In genomic region chr9:130665029-130665430, GRCh38 we compare ENCODE assay signal across 18 cellular contexts. TPM values are rescaled to one million over a fixed set of nuclear protein-coding genes. Genes with fewer than 3 reads are reported as not detected.
A peak's percentile ranks its signal among the peaks of the same experiment; 100 is the strongest.
DNase-seq lines count a peak whose midpoint lies in the region; ATAC-seq, FAIRE-seq and TF ChIP-seq lines count a peak whose summit lies in the region.
"Had no signal": no experiment of that assay in that cellular context is flagged by ENCODE, and none has a peak within 500 bp of the region (broad histone marks: within the 10 kb centered on the region; RNA-seq: fewer than 3 reads in every experiment).

No MANE protein-coding gene starts in this region.

- no peaks in the 10 kb centered on the region for H3K79me1 ChIP-seq in H9 (ENCODE audit: insufficient read depth, low read depth, low read length, poor library complexity, severe bottlenecking)

- POLR2A ChIA-PET in CD8-positive, alpha-beta T cell (lab: Charles Lee): no interaction called here

- H3K9ac ChIP-seq in H9 (ENCODE audit: extremely low read depth, insufficient read length, low read length): no peak overlapping the region

- no peak overlapping the region for H2BK120ac ChIP-seq in H9 (ENCODE audit: low read depth, low read length, poor library complexity, severe bottlenecking)

- no peak overlapping the region for H4K5ac ChIP-seq in H9 (ENCODE audit: insufficient read length, low read depth, low read length)

- no peak overlapping the region for H3K56ac ChIP-seq in H9 (ENCODE audit: insufficient read length, low read depth, low read length)

- no peak overlapping the region for H2AFZ ChIP-seq in H9 (ENCODE audit: low read length)
- H2AFZ ChIP-seq: PC-9 had no signal

- H3K4me1 Mint-ChIP-seq in CD8-positive, alpha-beta T cell (ENCODE audit: low read depth): peaks cover 25% of the 10 kb centered on the region
- H3K4me1 Mint-ChIP-seq in H9 (peaks cover 11 to 34% of the 10 kb centered on the region in 2 experiments), nephron progenitor cell (peaks cover 23% of the 10 kb centered on the region)

- H3K23me2 ChIP-seq in H9 (ENCODE audit: insufficient read length, low read depth, low read length, poor library complexity, severe bottlenecking): peaks cover 15% of the 10 kb centered on the region

- peak overlapping the region; percentile 37 for H3K4me3 Mint-ChIP-seq in CD8-positive, alpha-beta T cell
- H3K4me3 Mint-ChIP-seq in H9 (peak overlapping the region; percentile 35 to 83; a peak in 4 of 5 replicates), nephron progenitor cell (peak overlapping the region; percentile 72)

- no peak overlapping the region for H2BK15ac ChIP-seq in H9 (ENCODE audit: low read depth, low read length)

- H2BK5ac ChIP-seq in H9 (ENCODE audit: insufficient read length, low read length): no peak overlapping the region

- TF ChIP-seq CTCF in CD8-positive, alpha-beta T cell (IDR thresholded peaks at IDR 0.05): no peak
- TF ChIP-seq CTCF in H9 (conservative IDR thresholded peaks at IDR 0.05) (no peak), coronary artery (IDR thresholded peaks at IDR 0.05) (no peak), nephron progenitor cell (IDR thresholded peaks at IDR 0.05) (no peak), adrenal gland (IDR thresholded peaks at IDR 0.05) (no peak)

- no peak for ATAC-seq in CD8-positive, alpha-beta T cell
- no peak for ATAC-seq in HG03139 (IDR thresholded peaks at IDR 0.05; ENCODE audit: unreplicated experiment)
- ATAC-seq: foreskin keratinocyte, GM12878, mucosa of descending colon had no signal

- peaks cover 38% of the 10 kb centered on the region for H3K4me1 ChIP-seq in CD8-positive, alpha-beta T cell (ENCODE audit: insufficient read depth, low read length)
- H3K4me1 ChIP-seq in H9 (ENCODE audit: insufficient read depth, low read length) (no peaks in the 10 kb centered on the region; the same call in 1 of the 2 replicates), adrenal gland (replicated peaks in 1 of 2) (peaks cover 22 to 37% of the 10 kb centered on the region in 2 donors)
- H3K4me1 ChIP-seq: foreskin keratinocyte had no signal

- no peak overlapping the region for H3T11ph ChIP-seq in H9 (ENCODE audit: low read length)

- H3K18ac ChIP-seq in H9 (ENCODE audit: insufficient read length, low read depth, low read length): no peak overlapping the region

- no peak overlapping the region for H3K27ac Mint-ChIP-seq in CD8-positive, alpha-beta T cell
- H3K27ac Mint-ChIP-seq in H9 (no peak overlapping the region), nephron progenitor cell (no peak overlapping the region)

- H3K9me3 ChIP-seq in CD8-positive, alpha-beta T cell (ENCODE audit: low read length): no peaks in the 10 kb centered on the region
- H3K9me3 ChIP-seq in H9 (ENCODE audit: control insufficient read depth, low read depth, low read length) (no peaks in the 10 kb centered on the region), adrenal gland (replicated peaks in 1 of 3) (no peaks in the 10 kb centered on the region)
- H3K9me3 ChIP-seq: mucosa of descending colon, uterus had no signal

- H3K9me3 Mint-ChIP-seq in CD8-positive, alpha-beta T cell: no peaks in the 10 kb centered on the region
- H3K9me3 Mint-ChIP-seq in H9 (no peaks in the 10 kb centered on the region; a peak in 2 of 5 replicates), nephron progenitor cell (no peaks in the 10 kb centered on the region)

- H3K27me3 ChIP-seq in CD8-positive, alpha-beta T cell (ENCODE audit: insufficient read depth, low read length): peaks cover 39% of the 10 kb centered on the region
- H3K27me3 ChIP-seq in H9 (ENCODE audit: insufficient read depth, low read length) (peaks cover 80% of the 10 kb centered on the region), adrenal gland (peaks cover 70% of the 10 kb centered on the region)

- CTCF ChIA-PET in CD8-positive, alpha-beta T cell (lab: Charles Lee): no interaction called here

- no peaks in the 10 kb centered on the region for H3K79me2 ChIP-seq in H9 (ENCODE audit: insufficient read depth, low read length)

- no peak overlapping the region for H3K4me3 ChIP-seq in CD8-positive, alpha-beta T cell (ENCODE audit: low read depth, low read length)
- H3K4me3 ChIP-seq in coronary artery (peak overlapping the region; percentile 34), adrenal gland (no peak overlapping the region)
- H3K4me3 ChIP-seq: GM12878, mucosa of descending colon, PC-9, uterus had no signal

- H3K36me3 ChIP-seq in CD8-positive, alpha-beta T cell (ENCODE audit: insufficient read depth, low read length): no peaks in the 10 kb centered on the region
- no peaks in the 10 kb centered on the region for H3K36me3 ChIP-seq in adrenal gland (replicated peaks in 1 of 2)
- H3K36me3 ChIP-seq: uterus had no signal

- no peak for DNase-seq in CD8-positive, alpha-beta T cell
- DNase-seq in H9 (no peak), coronary artery (ENCODE audit: low spot score) (no peak), nephron progenitor cell (no peak), adrenal gland (no peak), frontal cortex (ENCODE audit: low spot score in 2 of 2) (no peak)
- DNase-seq: activated CD4-positive, alpha-beta T cell treated with anti-CD3 and anti-CD28 coated beads for 4 hours; effector memory CD4-positive, alpha-beta T cell; foreskin keratinocyte; kidney; mucosa of descending colon; PC-9; stimulated activated CD4-positive, alpha-beta T cell treated with anti-CD3 and anti-CD28 coated beads, Interleukin-4, amount 100 ng/mL, for 24 hours; stimulated activated naive CD4-positive, alpha-beta T cell; uterus had no signal

- no CpG with 5 or more reads among the region's 26 CpGs for WGBS in H9 (ENCODE audit: extremely low coverage, insufficient read length, low lambda C conversion rate)
- 1 to 5% (median 3%) methylated on average over 11 to 26 of the region's 26 CpGs for WGBS in adrenal gland, 4 donors

- no peak overlapping the region for H2AK5ac ChIP-seq in H9 (ENCODE audit: insufficient read length, low read length)

- no peak overlapping the region for H3K14ac ChIP-seq in H9 (ENCODE audit: insufficient read depth, low read length)

- no peak overlapping the region for H2BK12ac ChIP-seq in H9 (ENCODE audit: insufficient read length, low read depth, low read length)

- no peak overlapping the region for H3K4ac ChIP-seq in H9 (ENCODE audit: low read depth, low read length)

- H4K91ac ChIP-seq in H9 (ENCODE audit: insufficient read length, low read depth, low read length): no peak overlapping the region

- H3K27me3 Mint-ChIP-seq in CD8-positive, alpha-beta T cell (ENCODE audit: low read depth): peaks cover 43% of the 10 kb centered on the region
- peaks cover 100% of the 10 kb centered on the region for H3K27me3 Mint-ChIP-seq in H9 (ENCODE audit: low read depth)
- H3K27me3 Mint-ChIP-seq in nephron progenitor cell (ENCODE audit: low read depth, poor library complexity): peaks cover 100% of the 10 kb centered on the region

- no peak overlapping the region for H3K23ac ChIP-seq in H9 (ENCODE audit: insufficient read length, low read depth, low read length)

- H3K27ac ChIP-seq in CD8-positive, alpha-beta T cell (ENCODE audit: low read depth, low read length): no peak overlapping the region
- H3K27ac ChIP-seq in H9 (ENCODE audit: insufficient read length, low read depth, low read length): no peak overlapping the region
- H3K27ac ChIP-seq in coronary artery: no peak overlapping the region
- no peak overlapping the region for H3K27ac ChIP-seq in adrenal gland
- H3K27ac ChIP-seq: C4-2B, foreskin keratinocyte, PC-9, uterus had no signal

- H4K8ac ChIP-seq in H9 (replicated peaks; ENCODE audit: insufficient read length, low read depth, low read length): no peak overlapping the region

- H3K4me2 ChIP-seq in H9 (ENCODE audit: insufficient read depth, insufficient read length, low read length): peak overlapping the region; percentile 44
- H3K4me2 ChIP-seq: PC-9 had no signal

- intact Hi-C loops in CD8-positive, alpha-beta T cell (cut with DNase I, micrococcal nuclease): no loop called here
- intact Hi-C loops in adrenal gland (cut with DNase I): no loop called here

- no peak for FAIRE-seq in frontal cortex (lab: Jason Lieb, UNC)
- FAIRE-seq: GM12878, kidney had no signal

- H3K36me3 Mint-ChIP-seq in CD8-positive, alpha-beta T cell: no peaks in the 10 kb centered on the region
- H3K36me3 Mint-ChIP-seq in H9 (ENCODE audit: insufficient read depth in 1 of 3, low read depth in 3 of 3) (peaks cover 0 to 1% (median 0%) of the 10 kb centered on the region in 3 experiments; a peak in 2 of 7 replicates), nephron progenitor cell (ENCODE audit: low read depth) (no peaks in the 10 kb centered on the region)

- no peak for TF ChIP-seq POLR2A in adrenal gland (IDR thresholded peaks at IDR 0.05)

- H4K20me1 ChIP-seq in H9 (ENCODE audit: control insufficient read depth, insufficient read depth, insufficient read length): no peaks in the 10 kb centered on the region

- H2BK20ac ChIP-seq in H9 (ENCODE audit: low read depth, low read length, poor library complexity, severe bottlenecking): no peak overlapping the region

RNA-seq across cellular contexts. Expression of gene PRDM12, which starts 0.6 kb away (rescaled TPM):
- not detected for total RNA-seq in CD8-positive, alpha-beta T cell
- total RNA-seq in H9 (2021) (not detected in 2 replicates), adrenal gland (under 1 TPM in 1 of 8 donors, not detected in 7; 0.14 TPM), frontal cortex (0.41 TPM)
- polyA plus RNA-seq in adrenal gland: under 1 TPM in 2 of 3 donors, not detected in 1; 0.07 to 0.08 TPM
- total RNA-seq: foreskin keratinocyte, GM12878, kidney, uterus had no signal
- polyA plus RNA-seq: foreskin keratinocyte, GM12878 had no signal

RNA-seq across cellular contexts. Expression of gene EXOSC2, which starts 28.6 kb away (rescaled TPM):
- 10 to 100 TPM; 59.1 to 59.9 TPM for total RNA-seq in CD8-positive, alpha-beta T cell
- total RNA-seq in H9 (2021) (92.0 and 94.5 TPM in 2 replicates), adrenal gland (10 to 100 TPM in 7 of 8 donors, 1 to 10 TPM in 1; 9.5 to 26.7 (median 19.3) TPM), frontal cortex (48.5 TPM)
- 10 to 100 TPM; 15.5 to 28.8 (median 16.6) TPM for polyA plus RNA-seq in adrenal gland
